11 cellular contexts compared by ENCODE assay signal in genomic region chr14:68659021-68659931, GRCh38.
DNase-seq lines count a peak whose midpoint lies in the region; ATAC-seq and TF ChIP-seq lines count a peak whose summit lies in the region.
"Had no signal": no experiment of that assay in that cellular context is flagged by ENCODE, and none has a peak within 500 bp of the region (broad histone marks: within the 10 kb centered on the region; RNA-seq: fewer than 3 reads in every experiment).

No MANE protein-coding gene starts in this region.

- no peak for TF ChIP-seq EP300 in suprapubic skin (IDR thresholded peaks at IDR 0.05)

- ATAC-seq in HG02763 (IDR thresholded peaks at IDR 0.05; ENCODE audit: unreplicated experiment) = no peak
- ATAC-seq: T-cell had no signal

- no peak for TF ChIP-seq CTCF in suprapubic skin (IDR thresholded peaks at IDR 0.05)

- DNase-seq in NCI-H226 (peak; percentile 20), mesenteric fat pad (ENCODE audit: low spot score) (peak; percentile 45), suprapubic skin (ENCODE audit: low spot score in 2 of 2) (no peak), DMS79 treated with DMSO at 0.1 percent for 48 hours (lab: John Stamatoyannopoulos, UW) (no peak), GF-D8 (lab: John Stamatoyannopoulos, UW) (no peak), NCI-H2171 (lab: John Stamatoyannopoulos, UW) (no peak)
- DNase-seq: COR-L47, NCI-H1105, T-cell had no signal

- H3K4me1 ChIP-seq in esophagus (ENCODE audit: control insufficient read depth in 2 of 2, insufficient read depth in 2 of 2, low read length in 1 of 2) = peaks cover 15 to 16% of the 10 kb centered on the region in 2 donors
- H3K4me1 ChIP-seq in suprapubic skin = peaks cover 32% of the 10 kb centered on the region

- no peak for TF ChIP-seq POLR2A in suprapubic skin (IDR thresholded peaks at IDR 0.05)

- no peak overlapping the region for H3K4me3 ChIP-seq in esophagus (ENCODE audit: low read depth in 1 of 2, low read length in 2 of 2)
- H3K4me3 ChIP-seq in suprapubic skin = no peak overlapping the region

- H3K36me3 ChIP-seq in esophagus (ENCODE audit: control insufficient read depth in 2 of 2, insufficient read depth in 2 of 2, low read length in 1 of 2) (no peaks in the 10 kb centered on the region), suprapubic skin (no peaks in the 10 kb centered on the region)

- H3K27ac ChIP-seq in esophagus (ENCODE audit: low read depth in 2 of 2, low read length in 1 of 2) (peak overlapping the region; percentile 68 to 76), suprapubic skin (peak overlapping the region; percentile 34)

- H3K9me3 ChIP-seq in esophagus (ENCODE audit: control insufficient read depth in 2 of 2, insufficient read depth in 1 of 2, low read depth in 1 of 2, low read length in 1 of 2) (no peaks in the 10 kb centered on the region), suprapubic skin (no peaks in the 10 kb centered on the region)

- H3K27me3 ChIP-seq in esophagus (ENCODE audit: control insufficient read depth in 1 of 2, insufficient read depth in 2 of 2, low read length in 2 of 2) (no peaks in the 10 kb centered on the region), suprapubic skin (no peaks in the 10 kb centered on the region)

- WGBS in esophagus, 2 donors = 57% methylated on average over 18 of the region's 18 CpGs
- WGBS in suprapubic skin = 56% methylated on average over 16 of the region's 18 CpGs

Comparison
In these comparisons a context has a peak if more than half of its experiments do, and no peak if none do; other contexts are left out.
1. DNase-seq: peak in NCI-H226 (single experiment) and mesenteric fat pad (single experiment); none in suprapubic skin (0 of 2), DMS79 treated with DMSO at 0.1 percent for 48 hours (single experiment), GF-D8 (single experiment) and NCI-H2171 (single experiment).